ENCODE assay signal across 15 cellular contexts in genomic region chr10:34249634-34250033, GRCh38.
DNase-seq lines count a peak whose midpoint lies in the region; ATAC-seq, FAIRE-seq and TF ChIP-seq lines count a peak whose summit lies in the region.
"Had no signal": no experiment of that assay in that cellular context is flagged by ENCODE, and none has a peak within 500 bp of the region (broad histone marks: within the 10 kb centered on the region; RNA-seq: fewer than 3 reads in every experiment).

No MANE protein-coding gene starts in this region.

- no peaks in the 10 kb centered on the region for H3K9me3 ChIP-seq in HepG2 (ENCODE audit: low read length)
- no peaks in the 10 kb centered on the region for H3K9me3 ChIP-seq in right lobe of liver
- H3K9me3 ChIP-seq in suprapubic skin = no peaks in the 10 kb centered on the region

- H3K4me3 ChIP-seq in HepG2 (replicated peaks in 1 of 3; ENCODE audit: insufficient read depth in 1 of 3, low read depth in 2 of 3, low read length in 3 of 3) (no peak overlapping the region), right lobe of liver (no peak overlapping the region), suprapubic skin (no peak overlapping the region)
- H3K4me3 ChIP-seq: coronary artery had no signal

- H3K4me3 Mint-ChIP-seq in brain = no peak overlapping the region
- H3K4me3 Mint-ChIP-seq: activated naive CD4-positive, alpha-beta T cell treated with anti-CD3 and anti-CD28 coated beads, Interleukin-2, amount 10 ng/mL, durations not matched to agents 7 days and 5 days had no signal

- no peak for TF ChIP-seq EP300 in HepG2 (IDR thresholded peaks at IDR 0.05; ENCODE audit: low read depth in 2 of 2, low read length in 2 of 2)
- TF ChIP-seq EP300 in HepG2 (CRISPR knock-in tag; IDR thresholded peaks at IDR 0.05; ENCODE audit: borderline replicate concordance) = no peak
- no peak for TF ChIP-seq EP300 in suprapubic skin (IDR thresholded peaks at IDR 0.05)

- no peak overlapping the region for H3K9ac ChIP-seq in HepG2 (ENCODE audit: insufficient read depth, low read depth, low read length)

- ATAC-seq in HepG2 (peak; percentile 90), right lobe of liver (no peak), HG02973 (IDR thresholded peaks at IDR 0.05; ENCODE audit: unreplicated experiment) (no peak)

- POLR2A ChIA-PET in HepG2 (lab: Yijun Ruan, JAX) = no interaction called here

- H3K79me2 ChIP-seq in HepG2 (ENCODE audit: insufficient read depth, low read length) = no peaks in the 10 kb centered on the region

- no peak overlapping the region for H3K4me2 ChIP-seq in HepG2 (ENCODE audit: low read depth, low read length)

- H3K27me3 ChIP-seq in HepG2 (ENCODE audit: control insufficient read depth in 1 of 2, insufficient read depth in 2 of 2, low read length in 2 of 2) (no peaks in the 10 kb centered on the region), right lobe of liver (no peaks in the 10 kb centered on the region), suprapubic skin (no peaks in the 10 kb centered on the region)

- H3K36me3 ChIP-seq in HepG2 (replicated peaks in 1 of 2; ENCODE audit: control insufficient read depth in 1 of 2, insufficient read depth in 2 of 2, low read length in 2 of 2) (no peaks in the 10 kb centered on the region), right lobe of liver (no peaks in the 10 kb centered on the region), suprapubic skin (no peaks in the 10 kb centered on the region)

- WGBS in HepG2 (ENCODE audit: low lambda C conversion rate) = 66% methylated on average over 4 of the region's 4 CpGs
- 89% methylated on average over 1 of the region's 4 CpGs for WGBS in right lobe of liver (ENCODE audit: insufficient coverage, low coverage, low lambda C conversion rate, missing lambda C conversion rate)
- 78% methylated on average over 4 of the region's 4 CpGs for WGBS in suprapubic skin

- H3K36me3 Mint-ChIP-seq in brain = no peaks in the 10 kb centered on the region
- H3K36me3 Mint-ChIP-seq: activated naive CD4-positive, alpha-beta T cell treated with anti-CD3 and anti-CD28 coated beads, Interleukin-2, amount 10 ng/mL, durations not matched to agents 7 days and 5 days had no signal

- H3K4me1 Mint-ChIP-seq in brain = peaks cover 14% of the 10 kb centered on the region
- H3K4me1 Mint-ChIP-seq: activated naive CD4-positive, alpha-beta T cell treated with anti-CD3 and anti-CD28 coated beads, Interleukin-2, amount 10 ng/mL, durations not matched to agents 7 days and 5 days had no signal

- CTCF ChIA-PET in HepG2 (lab: Yijun Ruan, JAX; ENCODE audit: low intra/inter-chr PET ratio, low total read pairs) = no interaction called here

- H3K4me1 ChIP-seq in HepG2 (ENCODE audit: insufficient read depth, low read length) (peaks cover 7% of the 10 kb centered on the region), right lobe of liver (no peaks in the 10 kb centered on the region), suprapubic skin (no peaks in the 10 kb centered on the region)

- H3K27ac Mint-ChIP-seq in brain = peak overlapping the region in 3 of 5 experiments; percentile 6 to 26 (median 6)
- H3K27ac Mint-ChIP-seq: activated naive CD4-positive, alpha-beta T cell treated with anti-CD3 and anti-CD28 coated beads, Interleukin-2, amount 10 ng/mL, durations not matched to agents 7 days and 5 days had no signal

- TF ChIP-seq CTCF in HepG2 (CRISPR knock-in tag; IDR thresholded peaks at IDR 0.05) (peak; percentile 47), right lobe of liver (IDR thresholded peaks at IDR 0.05) (peak in 1 of 4 donors; percentile 11), brain (conservative IDR thresholded peaks at IDR 0.05) (peak in 1 of 2 experiments; percentile 17), suprapubic skin (IDR thresholded peaks at IDR 0.05) (no peak)

- H3K9me3 Mint-ChIP-seq in brain = no peaks in the 10 kb centered on the region
- H3K9me3 Mint-ChIP-seq: activated naive CD4-positive, alpha-beta T cell treated with anti-CD3 and anti-CD28 coated beads, Interleukin-2, amount 10 ng/mL, durations not matched to agents 7 days and 5 days had no signal

- H3K27ac ChIP-seq in HepG2 (ENCODE audit: extremely low read length, insufficient read depth, low read length) (no peak overlapping the region), right lobe of liver (no peak overlapping the region), suprapubic skin (no peak overlapping the region)
- H3K27ac ChIP-seq: coronary artery had no signal

- peak; percentile 68 for FAIRE-seq in HepG2 (lab: Jason Lieb, UNC)
- FAIRE-seq: kidney had no signal

- TF ChIP-seq POLR2A in HepG2 (IDR thresholded peaks at IDR 0.05; ENCODE audit: insufficient read depth in 1 of 2, low read depth in 2 of 2, low read length in 2 of 2) (no peak), right lobe of liver (IDR thresholded peaks at IDR 0.05) (no peak), suprapubic skin (IDR thresholded peaks at IDR 0.05) (no peak)

- TF ChIP-seq RAD21 in HepG2 (CRISPR knock-in tag; IDR thresholded peaks at IDR 0.05) = no peak

- no peaks in the 10 kb centered on the region for H3K27me3 Mint-ChIP-seq in brain
- H3K27me3 Mint-ChIP-seq: activated naive CD4-positive, alpha-beta T cell treated with anti-CD3 and anti-CD28 coated beads, Interleukin-2, amount 10 ng/mL, durations not matched to agents 7 days and 5 days had no signal

- DNase-seq in HepG2 (ENCODE audit: low spot score) (peak; percentile 34), right lobe of liver (no peak), HuH-7.5 (ENCODE audit: low spot score) (peak; percentile 28), DMS153 treated with DMSO at 0.1 percent for 48 hours (lab: John Stamatoyannopoulos, UW; ENCODE audit: unreplicated experiment) (no peak), suprapubic skin (ENCODE audit: low spot score in 2 of 2) (no peak)
- DNase-seq in stimulated activated CD4-positive, alpha-beta T cell treated with anti-CD3 and anti-CD28 coated beads, Interleukin-2, amount 100 ng/mL, for 24 hours = no peak
- DNase-seq: activated naive CD4-positive, alpha-beta T cell treated with anti-CD3 and anti-CD28 coated beads, Interleukin-2, amount 10 ng/mL, durations not matched to agents 7 days and 5 days; GOT3; kidney; NCI-H1930; OCI-M1; retina had no signal

- BruUV-seq in HepG2 (replicated peaks; lab: Mats Ljungman, UMichigan) = no TSS peak

- intact Hi-C loops in HepG2 (cut with micrococcal nuclease; ENCODE audit: unreplicated experiment) = no loop called here
- intact Hi-C loops in right lobe of liver (cut with DNase I) = no loop called here

- in situ Hi-C loops in HepG2 (cut with HindIII; ENCODE audit: extremely low pct_ligation_motif_present, low pct_unique_long_range_greater_than_20kb) = no loop called here

- H4K20me1 ChIP-seq in HepG2 (ENCODE audit: insufficient read depth, low read length) = no peaks in the 10 kb centered on the region

- no peak overlapping the region for H2AFZ ChIP-seq in HepG2 (ENCODE audit: low read length)

TF ChIP-seq in HepG2, 621 proteins besides CTCF, POLR2A, EP300 and RAD21:
- TF ChIP-seq STAG1 (CRISPR knock-in tag; IDR thresholded peaks at IDR 0.05) (peak; percentile 69), CREB1 (IDR thresholded peaks at IDR 0.05) (no peak), CREB1 (CRISPR knock-in tag; IDR thresholded peaks at IDR 0.05) (no peak), ZNF672 (CRISPR knock-in tag; IDR thresholded peaks at IDR 0.05) (no peak), ZNF790 (CRISPR knock-in tag; IDR thresholded peaks at IDR 0.05; ENCODE audit: borderline replicate concordance) (no peak), ZNF740 (CRISPR knock-in tag; IDR thresholded peaks at IDR 0.05) (no peak), XRCC5 (optimal IDR thresholded peaks at IDR 0.05; ENCODE audit: low read length) (peak; percentile 22)

Comparison
In these comparisons a context has a peak if more than half of its experiments do, and no peak if none do; other contexts are left out.
1. DNase-seq: peak in HepG2 (single experiment) and HuH-7.5 (single experiment); none in right lobe of liver (0 of 3), DMS153 treated with DMSO at 0.1 percent for 48 hours (single experiment), suprapubic skin (0 of 2) and stimulated activated CD4-positive, alpha-beta T cell treated with anti-CD3 and anti-CD28 coated beads, Interleukin-2, amount 100 ng/mL, for 24 hours (0 of 2).